ENCODE assay signal across 1 cellular context in the genomic region with DNA sequence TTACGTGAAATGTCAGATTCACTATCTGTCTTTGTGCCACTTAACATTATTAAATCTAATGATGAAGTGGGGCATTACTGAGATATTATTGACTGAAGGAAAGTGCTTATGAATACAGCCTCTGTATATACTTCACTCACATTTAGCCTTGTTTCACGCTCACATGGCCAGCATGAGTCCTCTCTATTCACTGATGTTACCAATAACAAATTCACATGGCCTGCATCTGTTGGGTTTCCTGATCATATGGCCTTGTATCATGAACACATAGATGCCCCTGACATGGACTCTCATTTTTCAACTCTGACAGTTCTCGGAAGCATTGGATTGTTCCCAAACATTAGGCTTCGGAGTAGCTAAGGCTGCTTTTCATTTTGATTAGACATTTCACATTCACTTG.
TF ChIP-seq lines count a peak whose summit lies in the region.

No MANE protein-coding gene starts in this region.

TF ChIP-seq in GM23338, 12 proteins besides CTCF, POLR2A, EP300 and RAD21:
- TF ChIP-seq, protein P1, sequence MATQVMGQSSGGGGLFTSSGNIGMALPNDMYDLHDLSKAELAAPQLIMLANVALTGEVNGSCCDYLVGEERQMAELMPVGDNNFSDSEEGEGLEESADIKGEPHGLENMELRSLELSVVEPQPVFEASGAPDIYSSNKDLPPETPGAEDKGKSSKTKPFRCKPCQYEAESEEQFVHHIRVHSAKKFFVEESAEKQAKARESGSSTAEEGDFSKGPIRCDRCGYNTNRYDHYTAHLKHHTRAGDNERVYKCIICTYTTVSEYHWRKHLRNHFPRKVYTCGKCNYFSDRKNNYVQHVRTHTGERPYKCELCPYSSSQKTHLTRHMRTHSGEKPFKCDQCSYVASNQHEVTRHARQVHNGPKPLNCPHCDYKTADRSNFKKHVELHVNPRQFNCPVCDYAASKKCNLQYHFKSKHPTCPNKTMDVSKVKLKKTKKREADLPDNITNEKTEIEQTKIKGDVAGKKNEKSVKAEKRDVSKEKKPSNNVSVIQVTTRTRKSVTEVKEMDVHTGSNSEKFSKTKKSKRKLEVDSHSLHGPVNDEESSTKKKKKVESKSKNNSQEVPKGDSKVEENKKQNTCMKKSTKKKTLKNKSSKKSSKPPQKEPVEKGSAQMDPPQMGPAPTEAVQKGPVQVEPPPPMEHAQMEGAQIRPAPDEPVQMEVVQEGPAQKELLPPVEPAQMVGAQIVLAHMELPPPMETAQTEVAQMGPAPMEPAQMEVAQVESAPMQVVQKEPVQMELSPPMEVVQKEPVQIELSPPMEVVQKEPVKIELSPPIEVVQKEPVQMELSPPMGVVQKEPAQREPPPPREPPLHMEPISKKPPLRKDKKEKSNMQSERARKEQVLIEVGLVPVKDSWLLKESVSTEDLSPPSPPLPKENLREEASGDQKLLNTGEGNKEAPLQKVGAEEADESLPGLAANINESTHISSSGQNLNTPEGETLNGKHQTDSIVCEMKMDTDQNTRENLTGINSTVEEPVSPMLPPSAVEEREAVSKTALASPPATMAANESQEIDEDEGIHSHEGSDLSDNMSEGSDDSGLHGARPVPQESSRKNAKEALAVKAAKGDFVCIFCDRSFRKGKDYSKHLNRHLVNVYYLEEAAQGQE (IDR thresholded peaks at IDR 0.05; ENCODE audit: unreplicated experiment) = no peak
- no peak for TF ChIP-seq EZH2 (IDR thresholded peaks at IDR 0.05; ENCODE audit: low read depth, unreplicated experiment)
- TF ChIP-seq EZH2phosphoT487 (IDR thresholded peaks at IDR 0.05; ENCODE audit: unreplicated experiment) = no peak
- no peak for TF ChIP-seq JUNB (IDR thresholded peaks at IDR 0.05; ENCODE audit: unreplicated experiment)
- no peak for TF ChIP-seq STAT1 (IDR thresholded peaks at IDR 0.05; ENCODE audit: unreplicated experiment)
- TF ChIP-seq ZNF114 (CRISPR knock-in tag; IDR thresholded peaks at IDR 0.05) = no peak
- TF ChIP-seq, protein P2, sequence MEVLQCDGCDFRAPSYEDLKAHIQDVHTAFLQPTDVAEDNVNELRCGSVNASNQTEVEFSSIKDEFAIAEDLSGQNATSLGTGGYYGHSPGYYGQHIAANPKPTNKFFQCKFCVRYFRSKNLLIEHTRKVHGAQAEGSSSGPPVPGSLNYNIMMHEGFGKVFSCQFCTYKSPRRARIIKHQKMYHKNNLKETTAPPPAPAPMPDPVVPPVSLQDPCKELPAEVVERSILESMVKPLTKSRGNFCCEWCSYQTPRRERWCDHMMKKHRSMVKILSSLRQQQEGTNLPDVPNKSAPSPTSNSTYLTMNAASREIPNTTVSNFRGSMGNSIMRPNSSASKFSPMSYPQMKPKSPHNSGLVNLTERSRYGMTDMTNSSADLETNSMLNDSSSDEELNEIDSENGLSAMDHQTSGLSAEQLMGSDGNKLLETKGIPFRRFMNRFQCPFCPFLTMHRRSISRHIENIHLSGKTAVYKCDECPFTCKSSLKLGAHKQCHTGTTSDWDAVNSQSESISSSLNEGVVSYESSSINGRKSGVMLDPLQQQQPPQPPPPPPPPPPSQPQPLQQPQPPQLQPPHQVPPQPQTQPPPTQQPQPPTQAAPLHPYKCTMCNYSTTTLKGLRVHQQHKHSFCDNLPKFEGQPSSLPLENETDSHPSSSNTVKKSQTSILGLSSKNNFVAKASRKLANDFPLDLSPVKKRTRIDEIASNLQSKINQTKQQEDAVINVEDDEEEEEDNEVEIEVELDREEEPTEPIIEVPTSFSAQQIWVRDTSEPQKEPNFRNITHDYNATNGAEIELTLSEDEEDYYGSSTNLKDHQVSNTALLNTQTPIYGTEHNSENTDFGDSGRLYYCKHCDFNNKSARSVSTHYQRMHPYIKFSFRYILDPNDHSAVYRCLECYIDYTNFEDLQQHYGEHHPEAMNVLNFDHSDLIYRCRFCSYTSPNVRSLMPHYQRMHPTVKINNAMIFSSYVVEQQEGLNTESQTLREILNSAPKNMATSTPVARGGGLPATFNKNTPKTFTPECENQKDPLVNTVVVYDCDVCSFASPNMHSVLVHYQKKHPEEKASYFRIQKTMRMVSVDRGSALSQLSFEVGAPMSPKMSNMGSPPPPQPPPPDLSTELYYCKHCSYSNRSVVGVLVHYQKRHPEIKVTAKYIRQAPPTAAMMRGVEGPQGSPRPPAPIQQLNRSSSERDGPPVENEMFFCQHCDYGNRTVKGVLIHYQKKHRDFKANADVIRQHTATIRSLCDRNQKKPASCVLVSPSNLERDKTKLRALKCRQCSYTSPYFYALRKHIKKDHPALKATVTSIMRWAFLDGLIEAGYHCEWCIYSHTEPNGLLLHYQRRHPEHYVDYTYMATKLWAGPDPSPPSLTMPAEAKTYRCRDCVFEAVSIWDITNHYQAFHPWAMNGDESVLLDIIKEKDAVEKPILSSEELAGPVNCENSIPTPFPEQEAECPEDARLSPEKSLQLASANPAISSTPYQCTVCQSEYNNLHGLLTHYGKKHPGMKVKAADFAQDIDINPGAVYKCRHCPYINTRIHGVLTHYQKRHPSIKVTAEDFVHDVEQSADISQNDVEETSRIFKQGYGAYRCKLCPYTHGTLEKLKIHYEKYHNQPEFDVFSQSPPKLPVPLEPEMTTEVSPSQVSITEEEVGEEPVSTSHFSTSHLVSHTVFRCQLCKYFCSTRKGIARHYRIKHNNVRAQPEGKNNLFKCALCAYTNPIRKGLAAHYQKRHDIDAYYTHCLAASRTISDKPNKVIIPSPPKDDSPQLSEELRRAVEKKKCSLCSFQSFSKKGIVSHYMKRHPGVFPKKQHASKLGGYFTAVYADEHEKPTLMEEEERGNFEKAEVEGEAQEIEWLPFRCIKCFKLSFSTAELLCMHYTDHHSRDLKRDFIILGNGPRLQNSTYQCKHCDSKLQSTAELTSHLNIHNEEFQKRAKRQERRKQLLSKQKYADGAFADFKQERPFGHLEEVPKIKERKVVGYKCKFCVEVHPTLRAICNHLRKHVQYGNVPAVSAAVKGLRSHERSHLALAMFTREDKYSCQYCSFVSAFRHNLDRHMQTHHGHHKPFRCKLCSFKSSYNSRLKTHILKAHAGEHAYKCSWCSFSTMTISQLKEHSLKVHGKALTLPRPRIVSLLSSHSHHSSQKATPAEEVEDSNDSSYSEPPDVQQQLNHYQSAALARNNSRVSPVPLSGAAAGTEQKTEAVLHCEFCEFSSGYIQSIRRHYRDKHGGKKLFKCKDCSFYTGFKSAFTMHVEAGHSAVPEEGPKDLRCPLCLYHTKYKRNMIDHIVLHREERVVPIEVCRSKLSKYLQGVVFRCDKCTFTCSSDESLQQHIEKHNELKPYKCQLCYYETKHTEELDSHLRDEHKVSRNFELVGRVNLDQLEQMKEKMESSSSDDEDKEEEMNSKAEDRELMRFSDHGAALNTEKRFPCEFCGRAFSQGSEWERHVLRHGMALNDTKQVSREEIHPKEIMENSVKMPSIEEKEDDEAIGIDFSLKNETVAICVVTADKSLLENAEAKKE (CRISPR knock-in tag; IDR thresholded peaks at IDR 0.05) = no peak
- no peak for TF ChIP-seq POLR2AphosphoS5 (IDR thresholded peaks at IDR 0.05; ENCODE audit: low read depth)
- no peak for TF ChIP-seq CREB1 (CRISPR knock-in tag; IDR thresholded peaks at IDR 0.05; ENCODE audit: low read depth)
- no peak for TF ChIP-seq NANOG (IDR thresholded peaks at IDR 0.05; ENCODE audit: borderline replicate concordance)
- no peak for TF ChIP-seq ZNF331 (CRISPR knock-in tag; IDR thresholded peaks at IDR 0.05; ENCODE audit: low read depth)
- TF ChIP-seq, protein P3, sequence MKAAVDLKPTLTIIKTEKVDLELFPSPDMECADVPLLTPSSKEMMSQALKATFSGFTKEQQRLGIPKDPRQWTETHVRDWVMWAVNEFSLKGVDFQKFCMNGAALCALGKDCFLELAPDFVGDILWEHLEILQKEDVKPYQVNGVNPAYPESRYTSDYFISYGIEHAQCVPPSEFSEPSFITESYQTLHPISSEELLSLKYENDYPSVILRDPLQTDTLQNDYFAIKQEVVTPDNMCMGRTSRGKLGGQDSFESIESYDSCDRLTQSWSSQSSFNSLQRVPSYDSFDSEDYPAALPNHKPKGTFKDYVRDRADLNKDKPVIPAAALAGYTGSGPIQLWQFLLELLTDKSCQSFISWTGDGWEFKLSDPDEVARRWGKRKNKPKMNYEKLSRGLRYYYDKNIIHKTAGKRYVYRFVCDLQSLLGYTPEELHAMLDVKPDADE (IDR thresholded peaks at IDR 0.05) = no peak
